Comparison of ENCODE assay signal across 11 cellular contexts in genomic region chr17:65514082-65514481, GRCh38. TPM values are rescaled to one million over a fixed set of nuclear protein-coding genes. Genes with fewer than 3 reads are reported as not detected.
DNase-seq lines count a peak whose midpoint lies in the region; ATAC-seq and TF ChIP-seq lines count a peak whose summit lies in the region.
"Had no signal": no experiment of that assay in that cellular context is flagged by ENCODE, and none has a peak within 500 bp of the region (broad histone marks: within the 10 kb centered on the region; RNA-seq: fewer than 3 reads in every experiment).

No MANE protein-coding gene starts in this region.

- no peak overlapping the region for H3K4me3 ChIP-seq in choroid plexus epithelial cell (ENCODE audit: low read depth, low read length)

- no peak for TF ChIP-seq CTCF in choroid plexus epithelial cell (conservative IDR thresholded peaks at IDR 0.05; ENCODE audit: low read depth, low read length)
- TF ChIP-seq CTCF in omental fat pad (IDR thresholded peaks at IDR 0.05), result no peak

- peak; percentile 79 for ATAC-seq in omental fat pad (ENCODE audit: low FRiP score)

- DNase-seq in GM03348 (ENCODE audit: low spot score) (peak; percentile 86), M059J (ENCODE audit: low read depth) (peak; percentile 64), choroid plexus epithelial cell (ENCODE audit: low read depth) (peak; percentile 54), omental fat pad (ENCODE audit: low spot score) (no peak), germinal center (ENCODE audit: low spot score) (no peak), hippocampal formation (lab: John Stamatoyannopoulos, UW) (no peak)
- DNase-seq in effector CD4-positive, alpha-beta T cell, result no peak
- DNase-seq: activated CD8-positive, alpha-beta memory T cell treated with anti-CD3 and anti-CD28 coated beads, Interleukin-2, amount 50 U/mL, for 48 hours; effector memory CD4-positive, alpha-beta T cell; KBM-7; SK-N-SH had no signal

RNA-seq across cellular contexts. Expression of gene AXIN2, which starts 47.4 kb away (rescaled TPM):
- 2.5 and 3.3 TPM in 2 replicates for total RNA-seq in M059J (2014; rRNA removed; shearing (Covaris generic))
- 10 to 100 TPM in 3 of 4 donors, 1 to 10 TPM in 1; 8.3 to 20.2 (median 11.2) TPM for total RNA-seq in omental fat pad

Comparison
In these comparisons a context has a peak if more than half of its experiments do, and no peak if none do; other contexts are left out.
1. DNase-seq: peak in GM03348 (single experiment), M059J (single experiment) and choroid plexus epithelial cell (single experiment); none in omental fat pad (single experiment), effector CD4-positive, alpha-beta T cell (single experiment), germinal center (single experiment) and hippocampal formation (0 of 2).